ENCODE assay signal across 15 cellular contexts in genomic region chr12:50099302-50100008, GRCh38. TPM values are rescaled to one million over a fixed set of nuclear protein-coding genes. Genes with fewer than 3 reads are reported as not detected.
DNase-seq lines count a peak whose midpoint lies in the region; ATAC-seq and TF ChIP-seq lines count a peak whose summit lies in the region.
"Had no signal": no experiment of that assay in that cellular context is flagged by ENCODE, and none has a peak within 500 bp of the region (broad histone marks: within the 10 kb centered on the region; RNA-seq: fewer than 3 reads in every experiment).

No MANE protein-coding gene starts in this region.

- no peak overlapping the region for H3K4me3 Mint-ChIP-seq in T-helper 2 cell treated with Interferon-gamma antibody and Interleukin-4, amounts not matched to agents 5 μg/mL and 100 μg/mL, for 36 hours
- H3K4me3 Mint-ChIP-seq: activated naive CD4-positive, alpha-beta T cell treated with anti-CD3 and anti-CD28 coated beads, Interleukin-2, amount 10 ng/mL, durations not matched to agents 7 days and 5 days had no signal

- ATAC-seq in foreskin keratinocyte, result peak; percentile 55
- ATAC-seq in GM21528 (IDR thresholded peaks at IDR 0.05; ENCODE audit: low FRiP score, unreplicated experiment), result no peak
- no peak for ATAC-seq in GM19395 (IDR thresholded peaks at IDR 0.05; ENCODE audit: unreplicated experiment)
- ATAC-seq: gastrocnemius medialis had no signal

- TF ChIP-seq CTCF in cardiac muscle cell (IDR thresholded peaks at IDR 0.05; ENCODE audit: low read depth, low read length), result no peak
- TF ChIP-seq CTCF in right atrium auricular region (IDR thresholded peaks at IDR 0.05), result no peak
- no peak for TF ChIP-seq CTCF in astrocyte of the spinal cord (IDR thresholded peaks at IDR 0.05; ENCODE audit: low read depth, low read length)
- TF ChIP-seq CTCF in foreskin keratinocyte (conservative IDR thresholded peaks at IDR 0.05), result no peak
- no peak for TF ChIP-seq CTCF in vagina (IDR thresholded peaks at IDR 0.05)

- no peaks in the 10 kb centered on the region for H3K4me1 Mint-ChIP-seq in T-helper 2 cell treated with Interferon-gamma antibody and Interleukin-4, amounts not matched to agents 5 μg/mL and 100 μg/mL, for 36 hours (ENCODE audit: low read depth)
- H3K4me1 Mint-ChIP-seq: activated naive CD4-positive, alpha-beta T cell treated with anti-CD3 and anti-CD28 coated beads, Interleukin-2, amount 10 ng/mL, durations not matched to agents 7 days and 5 days had no signal

- TF ChIP-seq POLR2A in vagina (IDR thresholded peaks at IDR 0.05), result no peak

- intact Hi-C loops in vagina (cut with DNase I), result no loop called here

- H3K36me3 ChIP-seq in cardiac muscle cell (peaks cover 56% of the 10 kb centered on the region), right atrium auricular region (peaks cover 59% of the 10 kb centered on the region), vagina (peaks cover 4 to 45% of the 10 kb centered on the region in 2 donors)

- DNase-seq in cardiac muscle cell (ENCODE audit: low read depth in 1 of 2, low spot score in 1 of 2) (no peak), right atrium auricular region (ENCODE audit: low spot score) (no peak), astrocyte of the spinal cord (ENCODE audit: low read depth, low spot score) (peak; percentile 23), foreskin keratinocyte (peak in 1 of 2 donors; percentile 47), vagina (ENCODE audit: extremely low spot score in 2 of 2) (no peak)
- DNase-seq in T-helper 2 cell treated with Interferon-gamma antibody and Interleukin-4, amounts not matched to agents 5 μg/mL and 100 μg/mL, for 36 hours (ENCODE audit: low spot score), result no peak
- DNase-seq: ACHN; activated naive CD4-positive, alpha-beta T cell treated with anti-CD3 and anti-CD28 coated beads, Interleukin-2, amount 10 ng/mL, durations not matched to agents 7 days and 5 days; dermis blood vessel endothelial cell; gastrocnemius medialis; NCI-H1930; trophoblast cell had no signal

- H3K4me1 ChIP-seq in cardiac muscle cell (ENCODE audit: low read depth) (peaks cover 15% of the 10 kb centered on the region), right atrium auricular region (peaks cover 0 to 18% of the 10 kb centered on the region in 2 donors), foreskin keratinocyte (peaks cover 4% of the 10 kb centered on the region), vagina (peaks cover 16% of the 10 kb centered on the region)

- H3K36me3 Mint-ChIP-seq in T-helper 2 cell treated with Interferon-gamma antibody and Interleukin-4, amounts not matched to agents 5 μg/mL and 100 μg/mL, for 36 hours (ENCODE audit: low read depth), result peaks cover 45% of the 10 kb centered on the region

- H3K27me3 Mint-ChIP-seq in T-helper 2 cell treated with Interferon-gamma antibody and Interleukin-4, amounts not matched to agents 5 μg/mL and 100 μg/mL, for 36 hours (ENCODE audit: low read depth), result no peaks in the 10 kb centered on the region

- H3K27ac ChIP-seq in cardiac muscle cell, result peak overlapping the region; percentile 59
- peak overlapping the region in 1 of 2 donors; percentile 20 for H3K27ac ChIP-seq in right atrium auricular region
- H3K27ac ChIP-seq in foreskin keratinocyte, result no peak overlapping the region
- H3K27ac ChIP-seq in vagina, result peak overlapping the region; percentile 43
- H3K27ac ChIP-seq: prostate gland had no signal

- in situ Hi-C loops in astrocyte of the spinal cord (cut with HindIII; ENCODE audit: low sequenced_read_pairs), result no loop called here

- no peaks in the 10 kb centered on the region for H3K9me3 Mint-ChIP-seq in T-helper 2 cell treated with Interferon-gamma antibody and Interleukin-4, amounts not matched to agents 5 μg/mL and 100 μg/mL, for 36 hours
- H3K9me3 Mint-ChIP-seq: activated naive CD4-positive, alpha-beta T cell treated with anti-CD3 and anti-CD28 coated beads, Interleukin-2, amount 10 ng/mL, durations not matched to agents 7 days and 5 days had no signal

- H3K9me3 ChIP-seq in cardiac muscle cell (ENCODE audit: low read depth) (no peaks in the 10 kb centered on the region), right atrium auricular region (no peaks in the 10 kb centered on the region), vagina (no peaks in the 10 kb centered on the region)
- H3K9me3 ChIP-seq: gastrocnemius medialis, prostate gland had no signal

- H3K27ac Mint-ChIP-seq in T-helper 2 cell treated with Interferon-gamma antibody and Interleukin-4, amounts not matched to agents 5 μg/mL and 100 μg/mL, for 36 hours, result no peak overlapping the region
- H3K27ac Mint-ChIP-seq: activated naive CD4-positive, alpha-beta T cell treated with anti-CD3 and anti-CD28 coated beads, Interleukin-2, amount 10 ng/mL, durations not matched to agents 7 days and 5 days had no signal

- H3K27me3 ChIP-seq in cardiac muscle cell, result no peaks in the 10 kb centered on the region
- no peaks in the 10 kb centered on the region for H3K27me3 ChIP-seq in right atrium auricular region
- no peaks in the 10 kb centered on the region for H3K27me3 ChIP-seq in foreskin keratinocyte
- H3K27me3 ChIP-seq in vagina, result no peaks in the 10 kb centered on the region
- H3K27me3 ChIP-seq: gastrocnemius medialis had no signal

- H3K4me3 ChIP-seq in cardiac muscle cell (no peak overlapping the region), right atrium auricular region (no peak overlapping the region), astrocyte of the spinal cord (ENCODE audit: low read depth, low read length) (no peak overlapping the region), vagina (no peak overlapping the region)
- H3K4me3 ChIP-seq: gastrocnemius medialis, prostate gland had no signal

RNA-seq across cellular contexts. Expression of gene GPD1, which starts 4.4 kb away (rescaled TPM):
- total RNA-seq in cardiac muscle cell, result 1.7 and 3.4 TPM in 2 replicates
- 2.5 and 4.3 TPM in 2 replicates for polyA plus RNA-seq in cardiac muscle cell
- 10 to 100 TPM in 1 of 2 donors, 1 to 10 TPM in 1; 8.8 to 38.7 TPM for total RNA-seq in right atrium auricular region
- 0.11 and 0.14 TPM in 2 replicates for total RNA-seq in foreskin keratinocyte
- polyA plus RNA-seq in foreskin keratinocyte, result 0.09 and 0.17 TPM in 2 replicates
- total RNA-seq in vagina, result 65.3 TPM
- total RNA-seq: dermis blood vessel endothelial cell had no signal

RNA-seq across cellular contexts. Expression of gene COX14, which starts 12.6 kb away (rescaled TPM):
- 43.9 and 105 TPM in 2 replicates for total RNA-seq in cardiac muscle cell
- polyA plus RNA-seq in cardiac muscle cell, result 234 and 265 TPM in 2 replicates
- 100 to 1,000 TPM; 139 to 181 TPM for total RNA-seq in right atrium auricular region
- 42.7 and 44.0 TPM in 2 replicates for total RNA-seq in foreskin keratinocyte
- 60.8 and 61.5 TPM in 2 replicates for polyA plus RNA-seq in foreskin keratinocyte
- 74.4 TPM for total RNA-seq in vagina

RNA-seq across cellular contexts. Expression of gene SMARCD1, which starts 14.3 kb away (rescaled TPM):
- 97.8 and 108 TPM in 2 replicates for total RNA-seq in cardiac muscle cell
- 40.7 and 45.1 TPM in 2 replicates for polyA plus RNA-seq in cardiac muscle cell
- total RNA-seq in right atrium auricular region, result 10 to 100 TPM; 29.6 to 35.5 TPM
- 99.8 and 102 TPM in 2 replicates for total RNA-seq in foreskin keratinocyte
- polyA plus RNA-seq in foreskin keratinocyte, result 53.4 and 59.7 TPM in 2 replicates
- total RNA-seq in vagina, result 42.2 TPM

RNA-seq across cellular contexts. Expression of gene ASIC1, which starts 42.1 kb away (rescaled TPM):
- total RNA-seq in cardiac muscle cell, result 5.0 and 7.0 TPM in 2 replicates
- 4.6 and 6.9 TPM in 2 replicates for polyA plus RNA-seq in cardiac muscle cell
- total RNA-seq in right atrium auricular region, result 1 to 10 TPM in 1 of 2 donors, under 1 TPM in 1; 0.24 to 1.4 TPM
- total RNA-seq in foreskin keratinocyte, result 3.3 and 4.3 TPM in 2 replicates
- 4.3 and 5.6 TPM in 2 replicates for polyA plus RNA-seq in foreskin keratinocyte
- 2.9 TPM for total RNA-seq in vagina
